ENCODE assay signal across 19 cellular contexts in genomic region chr10:79560160-79560709, GRCh38. TPM values are rescaled to one million over a fixed set of nuclear protein-coding genes. Genes with fewer than 3 reads are reported as not detected.
"Had no signal": no experiment of that assay in that cellular context is flagged by ENCODE, and none has a peak within 500 bp of the region (broad histone marks: within the 10 kb centered on the region; RNA-seq: fewer than 3 reads in every experiment).

Gene SFTPA2, minus strand, starts transcription at chr10:79560407. Its CDS starts 924 bp downstream, at chr10:79559483.

- H3K4me1 ChIP-seq: psoas muscle had no signal

- H3K36me3 ChIP-seq: transverse colon had no signal

- H3K4me1 Mint-ChIP-seq: activated naive CD8-positive, alpha-beta T cell treated with anti-CD3 and anti-CD28 coated beads, Interleukin-2, amount 50 U/mL, for 24 hours had no signal

- H3K27ac Mint-ChIP-seq: activated CD4-positive, alpha-beta T cell treated with anti-CD3 and anti-CD28 coated beads, Interleukin-2, amount 10 ng/mL, durations not matched to agents 7 days and 5 days; activated naive CD4-positive, alpha-beta T cell treated with anti-CD3 and anti-CD28 coated beads, Interleukin-2, amount 10 ng/mL, durations not matched to agents 7 days and 5 days; activated naive CD8-positive, alpha-beta T cell treated with anti-CD3 and anti-CD28 coated beads, Interleukin-2, amount 50 U/mL, for 24 hours; brain; stimulated activated naive CD8-positive, alpha-beta T cell treated with anti-CD3 and anti-CD28 coated beads, Interleukin-15, Interleukin-2, amounts not matched to agents 100 ng/mL and 50 ng/mL, for 24 hours; T-cell had no signal

- H3K4me3 Mint-ChIP-seq: activated CD4-positive, alpha-beta T cell treated with anti-CD3 and anti-CD28 coated beads, Interleukin-2, amount 10 ng/mL, durations not matched to agents 7 days and 5 days; activated naive CD4-positive, alpha-beta T cell treated with anti-CD3 and anti-CD28 coated beads, Interleukin-2, amount 10 ng/mL, durations not matched to agents 7 days and 5 days; activated naive CD8-positive, alpha-beta T cell treated with anti-CD3 and anti-CD28 coated beads, Interleukin-2, amount 50 U/mL, for 24 hours; brain; central memory CD8-positive, alpha-beta T cell; stimulated activated naive CD8-positive, alpha-beta T cell treated with anti-CD3 and anti-CD28 coated beads, Interleukin-15, Interleukin-2, amounts not matched to agents 100 ng/mL and 50 ng/mL, for 24 hours; T-cell had no signal

- H3K9me3 ChIP-seq: psoas muscle, transverse colon had no signal

- DNase-seq: activated CD4-positive, alpha-beta T cell treated with anti-CD3 and anti-CD28 coated beads, Interleukin-2, amount 10 ng/mL, durations not matched to agents 7 days and 5 days; activated CD8-positive, alpha-beta memory T cell treated with anti-CD3 and anti-CD28 coated beads, Interleukin-2, amount 50 U/mL, for 4 hours; activated effector memory CD4-positive, alpha-beta T cell treated with Interleukin-2 at 50 U/mL for 16 hours; activated naive CD4-positive, alpha-beta T cell treated with anti-CD3 and anti-CD28 coated beads, Interleukin-2, amount 10 ng/mL, durations not matched to agents 7 days and 5 days; activated naive CD8-positive, alpha-beta T cell treated with anti-CD3 and anti-CD28 coated beads, Interleukin-2, amount 50 U/mL, for 24 hours; activated T-cell treated with anti-CD3 and anti-CD28 coated beads, Interleukin-2, amount 50 U/mL, for 48 hours; anterior cingulate cortex; left cardiac atrium; psoas muscle; right cardiac atrium; T-cell; transverse colon had no signal

- H3K9me3 Mint-ChIP-seq: activated CD4-positive, alpha-beta T cell treated with anti-CD3 and anti-CD28 coated beads, Interleukin-2, amount 10 ng/mL, durations not matched to agents 7 days and 5 days; activated naive CD4-positive, alpha-beta T cell treated with anti-CD3 and anti-CD28 coated beads, Interleukin-2, amount 10 ng/mL, durations not matched to agents 7 days and 5 days; activated naive CD8-positive, alpha-beta T cell treated with anti-CD3 and anti-CD28 coated beads, Interleukin-2, amount 50 U/mL, for 24 hours; brain; central memory CD8-positive, alpha-beta T cell; stimulated activated naive CD8-positive, alpha-beta T cell treated with anti-CD3 and anti-CD28 coated beads, Interleukin-15, Interleukin-2, amounts not matched to agents 100 ng/mL and 50 ng/mL, for 24 hours; T-cell had no signal

- H3K27me3 ChIP-seq: transverse colon had no signal

- H3K36me3 Mint-ChIP-seq: activated naive CD4-positive, alpha-beta T cell treated with anti-CD3 and anti-CD28 coated beads, Interleukin-2, amount 10 ng/mL, durations not matched to agents 7 days and 5 days; brain; T-cell had no signal

- FAIRE-seq: endometrium had no signal

- ATAC-seq: activated CD4-positive, CD25-positive, alpha-beta regulatory T cell treated with anti-CD3 and anti-CD28 coated beads, Interleukin-2, amount 50 U/mL, for 24 hours; activated naive CD8-positive, alpha-beta T cell treated with anti-CD3 and anti-CD28 coated beads, Interleukin-2, amount 50 U/mL, for 24 hours; left cardiac atrium; psoas muscle; right cardiac atrium; T-cell had no signal

- H3K27ac ChIP-seq: coronary artery, psoas muscle, skin epidermis had no signal

- H3K4me3 ChIP-seq: coronary artery, psoas muscle, skin epidermis, transverse colon had no signal

RNA-seq across cellular contexts. Expression of gene SFTPA2, which starts in this region (rescaled TPM):
- total RNA-seq: activated CD4-positive, alpha-beta T cell treated with anti-CD3 and anti-CD28 coated beads, Interleukin-2, amount 10 ng/mL, durations not matched to agents 7 days and 5 days had no signal
- polyA plus RNA-seq: right cardiac atrium had no signal
